Comparison of ENCODE assay signal across 9 cellular contexts in the genomic region with DNA sequence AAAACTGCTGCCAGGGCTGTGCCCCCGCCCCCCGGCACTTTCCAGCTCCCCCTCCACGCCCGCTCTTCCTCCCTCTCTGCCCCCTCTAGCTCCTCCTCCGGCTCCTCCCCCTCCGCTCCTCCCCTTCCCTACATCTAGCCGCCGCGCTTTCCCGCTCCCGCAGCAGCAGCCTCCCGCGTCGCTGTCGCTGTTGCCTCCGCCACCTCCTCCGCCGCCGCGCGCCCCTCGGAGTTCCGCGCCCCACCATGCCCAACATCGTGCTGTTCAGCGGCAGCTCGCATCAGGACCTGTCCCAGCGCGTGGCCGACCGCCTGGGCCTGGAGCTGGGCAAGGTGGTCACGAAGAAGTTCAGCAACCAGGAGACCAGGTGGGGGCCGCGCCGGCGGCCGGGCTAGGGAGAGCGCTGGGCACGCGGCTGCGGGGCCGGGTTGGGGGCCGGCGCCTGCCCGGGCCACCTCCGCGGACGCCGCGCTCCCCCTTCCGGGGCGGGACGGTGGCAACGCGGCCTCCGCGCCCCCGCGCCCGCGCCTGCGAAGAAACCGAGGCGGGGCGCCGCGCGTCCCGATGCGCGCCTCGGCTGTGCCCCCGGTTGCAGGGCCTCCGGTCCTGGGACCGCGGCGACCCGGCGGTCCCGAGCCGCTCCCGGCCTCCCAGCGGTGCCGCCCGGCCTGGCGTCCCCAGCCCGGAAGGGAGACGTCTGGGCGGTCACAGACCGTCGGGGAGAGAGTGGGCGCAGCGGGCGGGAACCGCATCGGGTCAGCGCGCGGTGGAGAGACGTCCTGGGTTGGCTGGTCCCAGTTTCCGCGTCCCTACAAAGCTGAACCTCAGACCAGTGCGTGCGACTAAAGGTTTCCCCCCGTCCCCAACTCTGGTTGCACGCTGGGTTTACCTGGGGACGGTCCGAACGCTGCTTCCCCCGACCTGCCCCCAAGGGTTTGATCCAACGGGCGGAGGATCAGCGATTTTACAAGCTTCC. TPM values are rescaled to one million over a fixed set of nuclear protein-coding genes. Genes with fewer than 3 reads are reported as not detected.
DNase-seq lines count a peak whose midpoint lies in the region; ATAC-seq, FAIRE-seq and TF ChIP-seq lines count a peak whose summit lies in the region.
"Had no signal": no experiment of that assay in that cellular context is flagged by ENCODE, and none has a peak within 500 bp of the region (broad histone marks: within the 10 kb centered on the region; RNA-seq: fewer than 3 reads in every experiment).

A gene (plus strand): TSS at position 160 of the 976 bp plus-strand sequence. CDS start 86 bp downstream, at position 246.

- DNase-seq in HK-2 (ENCODE audit: unreplicated experiment) = peak; percentile 58
- DNase-seq in RCC 7860 (ENCODE audit: low spot score) = peak; percentile 31
- DNase-seq in activated T-helper 2 cell treated with anti-CD3 and anti-CD28 coated beads, Interferon-gamma antibody, Interleukin-2, Interleukin-4, amounts not matched to agents 10 μg/mL and 5 μg/mL and 100 μg/mL, durations not matched to agents 14 hours and 24 hours and 36 hours (ENCODE audit: low spot score) = peak; percentile 63
- peak; percentile 33 to 71 for DNase-seq in foreskin fibroblast
- DNase-seq in substantia nigra (lab: John Stamatoyannopoulos, UW) = peak in 40 of 49 donors; percentile 1 to 66 (median 22)

- FAIRE-seq in RCC 7860 (lab: Jason Lieb, UNC) = no peak
- FAIRE-seq: endometrium had no signal

- intact Hi-C loops in activated T-helper 2 cell treated with anti-CD3 and anti-CD28 coated beads, Interferon-gamma antibody, Interleukin-2, Interleukin-4, amounts not matched to agents 10 μg/mL and 5 μg/mL and 100 μg/mL, durations not matched to agents 14 hours and 24 hours and 36 hours (cut with micrococcal nuclease) = no loop called here

- H3K36me3 ChIP-seq in BLaER1 (no peaks in the 10 kb centered on the region; the same call in 1 of the 2 replicates), neutrophil (no peaks in the 10 kb centered on the region)

- H3K27me3 Mint-ChIP-seq in activated T-helper 2 cell treated with anti-CD3 and anti-CD28 coated beads, Interferon-gamma antibody, Interleukin-2, Interleukin-4, amounts not matched to agents 10 μg/mL and 5 μg/mL and 100 μg/mL, durations not matched to agents 14 hours and 24 hours and 36 hours (ENCODE audit: low read depth) = peaks cover 5% of the 10 kb centered on the region

- H4K20me1 ChIP-seq in BLaER1 = peaks cover 43% of the 10 kb centered on the region

- H3K4me3 Mint-ChIP-seq in activated T-helper 2 cell treated with anti-CD3 and anti-CD28 coated beads, Interferon-gamma antibody, Interleukin-2, Interleukin-4, amounts not matched to agents 10 μg/mL and 5 μg/mL and 100 μg/mL, durations not matched to agents 14 hours and 24 hours and 36 hours (ENCODE audit: low read depth) = peak within 1 kb of the TSS; percentile 86

- peak within 1 kb of the TSS; percentile 86 for H3K4me3 ChIP-seq in BLaER1
- H3K4me3 ChIP-seq in foreskin fibroblast (ENCODE audit: low read depth in 1 of 2, low read length in 2 of 2) = peak within 1 kb of the TSS; percentile 63 to 68
- peak within 1 kb of the TSS; percentile 64 to 65 for H3K4me3 ChIP-seq in neutrophil (ENCODE audit: low read depth in 1 of 2, low read length in 1 of 2)

- H3K4me1 Mint-ChIP-seq in activated T-helper 2 cell treated with anti-CD3 and anti-CD28 coated beads, Interferon-gamma antibody, Interleukin-2, Interleukin-4, amounts not matched to agents 10 μg/mL and 5 μg/mL and 100 μg/mL, durations not matched to agents 14 hours and 24 hours and 36 hours (ENCODE audit: low read depth) = peaks cover 31% of the 10 kb centered on the region

- H3K9me3 ChIP-seq in BLaER1 = peaks cover 8% of the 10 kb centered on the region; the same call in 1 of the 2 replicates
- no peaks in the 10 kb centered on the region for H3K9me3 ChIP-seq in neutrophil

- H3K4me1 ChIP-seq in BLaER1 (peaks cover 11% of the 10 kb centered on the region; the same call in 1 of the 2 replicates), neutrophil (ENCODE audit: control insufficient read depth in 1 of 2, insufficient read depth in 1 of 2, low read depth in 1 of 2, low read length in 1 of 2) (peaks cover 0 to 7% of the 10 kb centered on the region in 2 experiments)

- peak within 1 kb of the TSS; percentile 74 for H3K4me2 ChIP-seq in BLaER1

- TF ChIP-seq CTCF in foreskin fibroblast (IDR thresholded peaks at IDR 0.05; ENCODE audit: low read depth, low read length) = no peak
- TF ChIP-seq CTCF in neutrophil (IDR thresholded peaks at IDR 0.05) = no peak

- peaks cover 75% of the 10 kb centered on the region for H3K27me3 ChIP-seq in BLaER1
- peaks cover 5% of the 10 kb centered on the region for H3K27me3 ChIP-seq in neutrophil

- H3K27ac ChIP-seq in BLaER1 = peak within 1 kb of the TSS; percentile 79
- H3K27ac ChIP-seq in neutrophil = no peak within 1 kb of the TSS
- no peak within 1 kb of the TSS for H3K27ac ChIP-seq in substantia nigra (ENCODE audit: low read depth, low read length, poor library complexity, severe bottlenecking)

- peaks cover 3% of the 10 kb centered on the region for H3K9me3 Mint-ChIP-seq in activated T-helper 2 cell treated with anti-CD3 and anti-CD28 coated beads, Interferon-gamma antibody, Interleukin-2, Interleukin-4, amounts not matched to agents 10 μg/mL and 5 μg/mL and 100 μg/mL, durations not matched to agents 14 hours and 24 hours and 36 hours

- peak within 1 kb of the TSS; percentile 81 for H3K9ac ChIP-seq in BLaER1

- peak within 1 kb of the TSS; percentile 74 for H3K27ac Mint-ChIP-seq in activated T-helper 2 cell treated with anti-CD3 and anti-CD28 coated beads, Interferon-gamma antibody, Interleukin-2, Interleukin-4, amounts not matched to agents 10 μg/mL and 5 μg/mL and 100 μg/mL, durations not matched to agents 14 hours and 24 hours and 36 hours

- peaks cover 36% of the 10 kb centered on the region for H3K36me3 Mint-ChIP-seq in activated T-helper 2 cell treated with anti-CD3 and anti-CD28 coated beads, Interferon-gamma antibody, Interleukin-2, Interleukin-4, amounts not matched to agents 10 μg/mL and 5 μg/mL and 100 μg/mL, durations not matched to agents 14 hours and 24 hours and 36 hours (ENCODE audit: low read depth)

- ATAC-seq in GM19395 (IDR thresholded peaks at IDR 0.05; ENCODE audit: unreplicated experiment) = peak; percentile 74

RNA-seq across cellular contexts. Expression of the gene that starts here (rescaled TPM):
- 91.8 and 96.5 TPM in 2 replicates for total RNA-seq in activated T-helper 2 cell treated with anti-CD3 and anti-CD28 coated beads, Interferon-gamma antibody, Interleukin-2, Interleukin-4, amounts not matched to agents 10 μg/mL and 5 μg/mL and 100 μg/mL, durations not matched to agents 14 hours and 24 hours and 36 hours
